Comparison of ENCODE assay signal across 21 cellular contexts in the genomic region with DNA sequence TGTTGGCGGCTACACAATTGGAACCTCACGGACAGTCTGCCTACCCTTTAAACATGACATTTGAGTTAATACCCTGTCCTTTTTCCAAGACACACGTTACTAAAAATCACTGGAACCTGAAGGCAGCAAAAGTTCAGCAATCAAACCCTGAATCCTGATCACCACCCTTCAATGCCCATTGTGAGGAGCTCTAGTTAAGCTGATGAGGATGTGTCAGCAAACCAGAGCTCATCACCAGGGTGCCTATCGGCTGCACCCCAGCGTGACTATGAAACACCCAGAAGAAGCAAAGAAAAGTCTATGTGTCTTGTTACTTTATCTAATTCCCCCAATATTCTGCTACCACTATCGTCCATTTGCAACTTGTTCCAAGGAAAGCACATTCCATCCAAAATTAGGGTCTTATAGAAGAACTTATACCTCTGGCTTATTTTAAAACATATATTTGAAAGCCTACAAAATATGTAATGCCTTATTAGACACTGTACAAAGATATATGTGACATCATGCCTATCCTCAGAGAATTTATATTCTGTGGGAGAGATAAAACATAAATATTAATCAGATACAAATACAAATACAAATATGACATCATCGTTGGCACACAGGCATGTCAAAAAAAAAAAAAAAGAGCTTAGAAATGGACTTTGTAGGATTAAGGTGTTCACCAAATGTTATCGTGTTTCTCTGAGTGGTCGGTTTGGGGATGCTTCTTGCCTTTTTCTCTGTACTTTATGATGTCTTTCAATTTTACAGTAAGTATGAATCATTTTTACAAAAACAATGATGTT.
DNase-seq lines count a peak whose midpoint lies in the region; ATAC-seq, FAIRE-seq and TF ChIP-seq lines count a peak whose summit lies in the region.
"Had no signal": no experiment of that assay in that cellular context is flagged by ENCODE, and none has a peak within 500 bp of the region (broad histone marks: within the 10 kb centered on the region; RNA-seq: fewer than 3 reads in every experiment).

No MANE protein-coding gene starts in this region.

- H2AK5ac ChIP-seq in H1 (ENCODE audit: low read depth, low read length) (no peak overlapping the region), trophoblast cell (ENCODE audit: low read length) (no peak overlapping the region)

- no peak overlapping the region for H4K8ac ChIP-seq in H1 (ENCODE audit: extremely low read depth, insufficient read depth, low read length)
- H4K8ac ChIP-seq in trophoblast cell (ENCODE audit: low read depth, low read length): no peak overlapping the region

- no peak overlapping the region for H3K56ac ChIP-seq in H1 (replicated peaks; ENCODE audit: insufficient read length, low read depth, low read length)

- 86% methylated on average over 9 of the region's 9 CpGs; no CpG with 5 or more reads in 1 of the 2 experiments for WGBS in H1 (ENCODE audit: extremely low coverage in 1 of 2, insufficient coverage in 1 of 2, insufficient read length in 1 of 2, insufficient replicate concordance in 2 of 2, low coverage in 1 of 2, low lambda C conversion rate in 2 of 2, missing lambda C conversion rate in 1 of 2), 2 experiments
- WGBS in trophoblast cell (ENCODE audit: extremely low coverage, insufficient coverage, insufficient read length): no CpG with 5 or more reads among the region's 9 CpGs

- H4K91ac ChIP-seq in H1 (replicated peaks; ENCODE audit: insufficient read length, low read length) (no peak overlapping the region), trophoblast cell (ENCODE audit: low read depth, low read length) (no peak overlapping the region)

- H2BK120ac ChIP-seq in H1 (replicated peaks; ENCODE audit: low read depth, low read length) (no peak overlapping the region), trophoblast cell (ENCODE audit: insufficient read depth, low read length, poor library complexity) (peak overlapping the region; percentile 66)

- TF ChIP-seq POLR2A in H1 (IDR thresholded peaks at IDR 0.05; ENCODE audit: control extremely low read depth in 1 of 2, low read depth in 2 of 2, low read length in 2 of 2): no peak

- H3K23me2 ChIP-seq in H1 (ENCODE audit: low read depth, low read length): no peaks in the 10 kb centered on the region

- H2BK12ac ChIP-seq in H1 (ENCODE audit: low read depth, low read length) (no peak overlapping the region), trophoblast cell (ENCODE audit: low read length) (no peak overlapping the region)

- H3K79me1 ChIP-seq in H1 (ENCODE audit: low read depth, low read length) (no peaks in the 10 kb centered on the region), trophoblast cell (ENCODE audit: low read length) (no peaks in the 10 kb centered on the region)

- H3K4me1 ChIP-seq in H1 (replicated peaks in 1 of 4; ENCODE audit: control insufficient read depth in 3 of 4, insufficient read depth in 4 of 4, low read length in 3 of 4) (no peaks in the 10 kb centered on the region), trophoblast cell (ENCODE audit: control insufficient read depth in 1 of 2, insufficient read depth in 2 of 2, low read length in 2 of 2) (no peaks in the 10 kb centered on the region)

- no peak for FAIRE-seq in H1 (lab: Jason Lieb, UNC)
- FAIRE-seq: GM12891 had no signal

- no peak overlapping the region for H3K23ac ChIP-seq in H1 (ENCODE audit: insufficient read length)
- no peak overlapping the region for H3K23ac ChIP-seq in trophoblast cell (ENCODE audit: low read length)

- no peak overlapping the region for H2BK15ac ChIP-seq in H1 (ENCODE audit: low read length)

- H3K18ac ChIP-seq in H1 (ENCODE audit: extremely low read depth, low read length): no peak overlapping the region
- no peak overlapping the region for H3K18ac ChIP-seq in trophoblast cell (ENCODE audit: low read length)

- H3K27me3 ChIP-seq in H1 (replicated peaks in 1 of 4; ENCODE audit: control insufficient read depth in 3 of 4, extremely low read depth in 1 of 4, insufficient read depth in 3 of 4, low read length in 3 of 4) (no peaks in the 10 kb centered on the region), trophoblast cell (ENCODE audit: insufficient read depth, low read length) (no peaks in the 10 kb centered on the region)

- H3K14ac ChIP-seq in H1 (ENCODE audit: insufficient read length): no peak overlapping the region
- H3K14ac ChIP-seq in trophoblast cell (ENCODE audit: low read length): no peak overlapping the region

- H3K36me3 ChIP-seq in H1 (ENCODE audit: control insufficient read depth in 2 of 4, insufficient read depth in 4 of 4, low read length in 3 of 4) (no peaks in the 10 kb centered on the region), trophoblast cell (ENCODE audit: control insufficient read depth in 1 of 2, insufficient read depth in 2 of 2, low read length in 2 of 2) (no peaks in the 10 kb centered on the region)

- H3K27ac ChIP-seq in H1 (ENCODE audit: low read depth, low read length) (no peak overlapping the region), trophoblast cell (ENCODE audit: low read depth, low read length) (no peak overlapping the region)
- H3K27ac ChIP-seq: PC-9 had no signal

- H3K4me2 ChIP-seq in H1 (ENCODE audit: insufficient read depth in 1 of 2, low read depth in 2 of 2, low read length in 2 of 2) (no peak overlapping the region), trophoblast cell (ENCODE audit: low read length) (no peak overlapping the region)
- H3K4me2 ChIP-seq: GM23338, PC-9 had no signal

- no peak overlapping the region for H4K5ac ChIP-seq in H1 (ENCODE audit: insufficient read length, low read depth, low read length)

- peak in 1 of 3 experiments; percentile 3; a peak in 1 of 4 replicates for TF ChIP-seq CTCF in H1 (IDR thresholded peaks at IDR 0.05; ENCODE audit: control extremely low read depth in 1 of 3, insufficient read depth in 1 of 3, low read depth in 1 of 3, low read length in 3 of 3)

- POLR2A ChIA-PET in H1 (lab: Charles Lee; ENCODE audit: partially characterized antibody) (interaction anchor here (1.1 kb wide), 1 partner anchor 12 kb away, joined by 3 read pairs; no protein-coding TSS in a partner anchor), HEK293T (lab: Yijun Ruan, JAX) (no interaction called here)

- DNase-seq in NCI-H82 (lab: John Stamatoyannopoulos, UW) (peak; percentile 43), NCI-H82 treated with DMSO at 0.1 percent for 48 hours (lab: John Stamatoyannopoulos, UW; ENCODE audit: unreplicated experiment) (no peak), NCI-H524 treated with DMSO at 0.1 percent for 48 hours (lab: John Stamatoyannopoulos, UW) (peak; percentile 51), H1 (ENCODE audit: low read depth in 1 of 2, low spot score in 2 of 2) (no peak), trophoblast cell (no peak), cerebellum (ENCODE audit: low spot score) (no peak), HEK293T (ENCODE audit: extremely low spot score) (no peak)
- DNase-seq: DND-41, MM.1S, NCI-H1048, NCI-H1417 treated with DMSO at 0.1 percent for 48 hours, NCI-H187, NCI-H774, PC-9, RPMI8226, SHP77 treated with DMSO at 0.1 percent for 48 hours, T-cell, T-helper 9 cell had no signal

- no peak for ATAC-seq in GM19023 (IDR thresholded peaks at IDR 0.05; ENCODE audit: unreplicated experiment)
- ATAC-seq: GM23338, T-cell had no signal

- no peak overlapping the region for H2BK20ac ChIP-seq in H1 (ENCODE audit: low read length)

- H3K79me2 ChIP-seq in H1 (ENCODE audit: control insufficient read depth in 1 of 2, insufficient read depth in 2 of 2, low read length in 2 of 2) (no peaks in the 10 kb centered on the region), trophoblast cell (ENCODE audit: control insufficient read depth, insufficient read depth, low read length, poor library complexity) (no peaks in the 10 kb centered on the region)

- no peak for TF ChIP-seq EP300 in H1 (IDR thresholded peaks at IDR 0.05; ENCODE audit: borderline replicate concordance in 1 of 2, low read depth in 2 of 2, low read length in 2 of 2)

- peak; percentile 48 to 58 for TF ChIP-seq RAD21 in H1 (IDR thresholded peaks at IDR 0.05 in 1 of 2, conservative IDR thresholded peaks at IDR 0.05 in 1 of 2; ENCODE audit: low read depth in 2 of 2, low read length in 2 of 2)

- CTCF ChIA-PET in H1 (lab: Charles Lee; ENCODE audit: partially characterized antibody) (interaction anchor here (0.7 to 1.3 kb wide), 2 partner anchors 24 to 188 kb away, joined by 3 read pairs; no protein-coding TSS in a partner anchor), HEK293T (lab: Yijun Ruan, JAX) (no interaction called here)

- no peak overlapping the region for H3K4ac ChIP-seq in H1 (replicated peaks; ENCODE audit: insufficient read length, low read depth, low read length)
- H3K4ac ChIP-seq in trophoblast cell (ENCODE audit: low read depth, low read length): no peak overlapping the region

- H3K4me3 ChIP-seq in H1 (ENCODE audit: extremely low read depth in 1 of 4, insufficient read depth in 2 of 4, low read depth in 3 of 4, low read length in 4 of 4) (no peak overlapping the region), trophoblast cell (ENCODE audit: low read depth, low read length) (no peak overlapping the region)
- H3K4me3 ChIP-seq: GM23338, PC-9 had no signal

- H3K9ac ChIP-seq in H1 (replicated peaks in 1 of 4; ENCODE audit: extremely low read depth in 1 of 4, low read depth in 3 of 4, low read length in 3 of 4) (no peak overlapping the region), trophoblast cell (ENCODE audit: low read length) (no peak overlapping the region)

- H4K20me1 ChIP-seq in H1 (replicated peaks in 1 of 2; ENCODE audit: control insufficient read depth in 1 of 2, insufficient read depth in 2 of 2, low read length in 2 of 2): no peaks in the 10 kb centered on the region

- no peak overlapping the region for H4K12ac ChIP-seq in trophoblast cell (ENCODE audit: low read depth, low read length)

- no peak overlapping the region for H2BK5ac ChIP-seq in H1 (ENCODE audit: low read depth, low read length)
- H2BK5ac ChIP-seq in trophoblast cell (ENCODE audit: low read depth, low read length, poor library complexity): no peak overlapping the region

- H3K9me3 ChIP-seq in H1 (ENCODE audit: insufficient read depth in 2 of 2, low read depth in 1 of 2, low read length in 1 of 2) (no peaks in the 10 kb centered on the region), trophoblast cell (ENCODE audit: insufficient read depth, low read depth, low read length) (no peaks in the 10 kb centered on the region)

- H2AFZ ChIP-seq in H1 (ENCODE audit: low read length) (no peak overlapping the region), trophoblast cell (ENCODE audit: insufficient read depth, low read length, poor library complexity) (no peak overlapping the region)
- H2AFZ ChIP-seq: GM23338, PC-9 had no signal

TF ChIP-seq in H1, 55 proteins besides CTCF, POLR2A, EP300 and RAD21:
- no peak for TF ChIP-seq CREB1 (IDR thresholded peaks at IDR 0.05)
- no peak for TF ChIP-seq NRF1 (IDR thresholded peaks at IDR 0.05; ENCODE audit: low read depth, low read length)

TF ChIP-seq in HEK293T, 16 proteins besides CTCF, POLR2A, EP300 and RAD21 (continues in another document):
- TF ChIP-seq TARDBP (IDR thresholded peaks at IDR 0.05) (no peak), ELF4 (IDR thresholded peaks at IDR 0.05) (no peak), FOXM1 (IDR thresholded peaks at IDR 0.05; ENCODE audit: borderline replicate concordance) (no peak), SP1 (IDR thresholded peaks at IDR 0.05) (no peak), FOXK2 (IDR thresholded peaks at IDR 0.05) (no peak), NFRKB (IDR thresholded peaks at IDR 0.05) (no peak), ARNT (IDR thresholded peaks at IDR 0.05) (no peak), ZNF384 (IDR thresholded peaks at IDR 0.05) (no peak), LEF1 (IDR thresholded peaks at IDR 0.05; ENCODE audit: borderline replicate concordance) (no peak)

Comparison
In these comparisons a context has a peak if more than half of its experiments do, and no peak if none do; other contexts are left out.
1. DNase-seq: peak in NCI-H82 (single experiment) and NCI-H524 treated with DMSO at 0.1 percent for 48 hours (single experiment); none in NCI-H82 treated with DMSO at 0.1 percent for 48 hours (single experiment), H1 (0 of 2), trophoblast cell (0 of 2), cerebellum (single experiment) and HEK293T (single experiment).